In genomic region chr12:64560395-64561301, GRCh38 we compare ENCODE assay signal across 10 cellular contexts. TPM values are rescaled to one million over a fixed set of nuclear protein-coding genes. Genes with fewer than 3 reads are reported as not detected.
DNase-seq lines count a peak whose midpoint lies in the region; ATAC-seq, FAIRE-seq and TF ChIP-seq lines count a peak whose summit lies in the region.
"Had no signal": no experiment of that assay in that cellular context is flagged by ENCODE, and none has a peak within 500 bp of the region (broad histone marks: within the 10 kb centered on the region; RNA-seq: fewer than 3 reads in every experiment).

No MANE protein-coding gene starts in this region.

- no peak overlapping the region for H3K9ac ChIP-seq in GM23248

- H3F3A ChIP-seq in GM23248 (ENCODE audit: insufficient read depth): peaks cover 20% of the 10 kb centered on the region

- no peak for TF ChIP-seq RAD21 in A549 (conservative IDR thresholded peaks at IDR 0.05 in 1 of 2, IDR thresholded peaks at IDR 0.05 in 1 of 2)

- intact Hi-C loops in tibial artery (cut with DNase I; ENCODE audit: low total_unique reads): no loop called here

- 55% methylated on average over 12 of the region's 12 CpGs for WGBS in A549 (ENCODE audit: missing lambda C conversion rate)
- 34 to 39% methylated on average over 12 of the region's 12 CpGs for WGBS in GM23248 (ENCODE audit: low coverage in 1 of 2, low lambda C conversion rate in 2 of 2, missing lambda C conversion rate in 2 of 2), 2 experiments
- WGBS in gastroesophageal sphincter (ENCODE audit: low coverage in 1 of 2), 2 donors: 25 to 40% methylated on average over 5 to 9 of the region's 12 CpGs
- WGBS in tibial nerve, 2 donors: 49 to 50% methylated on average over 12 of the region's 12 CpGs

- DNase-seq in A549 (ENCODE audit: low read depth in 1 of 2, low spot score in 1 of 2) (peak; percentile 61 to 67), GM23248 (peak; percentile 94), SK-MEL-5 (ENCODE audit: low read depth, low spot score) (peak; percentile 33), tibial nerve (ENCODE audit: low spot score in 2 of 2) (no peak), tibial artery (no peak), HAP-1 (ENCODE audit: low spot score in 2 of 2) (no peak)
- DNase-seq: NCI-H1694 treated with DMSO at 0.1 percent for 48 hours had no signal

- in situ Hi-C loops in GM23248 (cut with MboI): no loop called here
- in situ Hi-C loops in SK-MEL-5 (cut with HindIII; ENCODE audit: low pct_unique_long_range_greater_than_20kb, low sequenced_read_pairs): no loop called here
- in situ Hi-C loops in HAP-1 (cut with MboI; ENCODE audit: low sequenced_read_pairs): no loop called here

- peaks cover 6% of the 10 kb centered on the region for H3K27me3 ChIP-seq in GM23248 (replicated peaks; ENCODE audit: insufficient read depth)
- no peaks in the 10 kb centered on the region for H3K27me3 ChIP-seq in gastroesophageal sphincter
- no peaks in the 10 kb centered on the region for H3K27me3 ChIP-seq in tibial nerve
- no peaks in the 10 kb centered on the region for H3K27me3 ChIP-seq in tibial artery
- no peaks in the 10 kb centered on the region for H3K27me3 ChIP-seq in HAP-1 (ENCODE audit: low read depth)

- no peaks in the 10 kb centered on the region for H4K20me1 ChIP-seq in GM23248 (ENCODE audit: insufficient read depth)

- ATAC-seq in A549: peak; percentile 92 to 93
- ATAC-seq in gastroesophageal sphincter: peak; percentile 43
- no peak for ATAC-seq in HG02840 (IDR thresholded peaks at IDR 0.05; ENCODE audit: low FRiP score, unreplicated experiment)

- no peak for TF ChIP-seq POLR2A in A549 (IDR thresholded peaks at IDR 0.05; ENCODE audit: low read length)
- no peak for TF ChIP-seq POLR2A in gastroesophageal sphincter (IDR thresholded peaks at IDR 0.05)
- no peak for TF ChIP-seq POLR2A in tibial nerve (IDR thresholded peaks at IDR 0.05)

- H3K9me2 ChIP-seq in GM23248 (ENCODE audit: insufficient read depth): no peaks in the 10 kb centered on the region

- H2AFZ ChIP-seq in GM23248: no peak overlapping the region

- H3K27ac ChIP-seq in A549: peak overlapping the region in 1 of 2 experiments; percentile 23; a peak in 2 of 6 replicates
- no peak overlapping the region for H3K27ac ChIP-seq in GM23248
- no peak overlapping the region for H3K27ac ChIP-seq in gastroesophageal sphincter
- H3K27ac ChIP-seq in tibial nerve: no peak overlapping the region
- no peak overlapping the region for H3K27ac ChIP-seq in tibial artery

- H3K4me1 ChIP-seq in A549 (peaks cover 19% of the 10 kb centered on the region), GM23248 (ENCODE audit: insufficient read depth) (peaks cover 15% of the 10 kb centered on the region), gastroesophageal sphincter (peaks cover 0 to under 1% (median 0%) of the 10 kb centered on the region in 3 donors), tibial nerve (peaks cover 0 to 11% (median 0%) of the 10 kb centered on the region in 4 donors), tibial artery (peaks cover 0 to 6% (median 0%) of the 10 kb centered on the region in 4 donors), HAP-1 (no peaks in the 10 kb centered on the region)

- H3K4me2 ChIP-seq in A549 (peak overlapping the region; percentile 66), GM23248 (ENCODE audit: unreplicated experiment) (peak overlapping the region; percentile 33)

- POLR2A ChIA-PET in A549 (lab: Yijun Ruan, JAX): interaction anchor here (1.0 kb wide), 1 partner anchor 64 kb away, joined by 3 read pairs; no protein-coding TSS in a partner anchor

- CTCF ChIA-PET in A549 (lab: Yijun Ruan, JAX): interaction anchor here (0.6 to 22.9 kb wide), 8 partner anchors 10 to 159 kb away, joined by 3 to 342 read pairs (median 4); partner anchors contain the start of gene RASSF3

- no peak for FAIRE-seq in A549 (lab: Jason Lieb, UNC)
- FAIRE-seq: G401.6 had no signal

- TF ChIP-seq CTCF in A549 (IDR thresholded peaks at IDR 0.05) (no peak), gastroesophageal sphincter (IDR thresholded peaks at IDR 0.05) (no peak), tibial nerve (IDR thresholded peaks at IDR 0.05) (no peak), tibial artery (IDR thresholded peaks at IDR 0.05) (no peak)

- H3K36me3 ChIP-seq in GM23248 (ENCODE audit: low read depth): no peaks in the 10 kb centered on the region
- H3K36me3 ChIP-seq in gastroesophageal sphincter: no peaks in the 10 kb centered on the region
- no peaks in the 10 kb centered on the region for H3K36me3 ChIP-seq in tibial nerve
- no peaks in the 10 kb centered on the region for H3K36me3 ChIP-seq in tibial artery
- H3K36me3 ChIP-seq in HAP-1 (replicated peaks): no peaks in the 10 kb centered on the region

- H3K9me3 ChIP-seq in A549 (no peaks in the 10 kb centered on the region), GM23248 (ENCODE audit: low read depth) (no peaks in the 10 kb centered on the region), gastroesophageal sphincter (no peaks in the 10 kb centered on the region), tibial nerve (no peaks in the 10 kb centered on the region), tibial artery (no peaks in the 10 kb centered on the region), HAP-1 (no peaks in the 10 kb centered on the region)

- no peaks in the 10 kb centered on the region for H3K79me2 ChIP-seq in GM23248 (ENCODE audit: insufficient read depth)

- no peak overlapping the region for H3K4me3 ChIP-seq in A549
- peak overlapping the region; percentile 10 for H3K4me3 ChIP-seq in GM23248
- no peak overlapping the region for H3K4me3 ChIP-seq in gastroesophageal sphincter
- H3K4me3 ChIP-seq in tibial nerve: no peak overlapping the region
- H3K4me3 ChIP-seq in tibial artery: no peak overlapping the region
- H3K4me3 ChIP-seq in HAP-1: no peak overlapping the region

- TF ChIP-seq EP300 in A549 (IDR thresholded peaks at IDR 0.05): no peak
- TF ChIP-seq EP300 in gastroesophageal sphincter (IDR thresholded peaks at IDR 0.05): no peak
- TF ChIP-seq EP300 in tibial nerve (IDR thresholded peaks at IDR 0.05): no peak

TF ChIP-seq in A549, 52 proteins besides CTCF, POLR2A, EP300 and RAD21 (continues in another document):
- no peak for TF ChIP-seq MYC (IDR thresholded peaks at IDR 0.05; ENCODE audit: borderline replicate concordance, low read length)
- TF ChIP-seq, protein P1, sequence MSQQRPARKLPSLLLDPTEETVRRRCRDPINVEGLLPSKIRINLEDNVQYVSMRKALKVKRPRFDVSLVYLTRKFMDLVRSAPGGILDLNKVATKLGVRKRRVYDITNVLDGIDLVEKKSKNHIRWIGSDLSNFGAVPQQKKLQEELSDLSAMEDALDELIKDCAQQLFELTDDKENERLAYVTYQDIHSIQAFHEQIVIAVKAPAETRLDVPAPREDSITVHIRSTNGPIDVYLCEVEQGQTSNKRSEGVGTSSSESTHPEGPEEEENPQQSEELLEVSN (IDR thresholded peaks at IDR 0.05; ENCODE audit: borderline replicate concordance, low read depth): no peak
- 0 out of 5 replicates have a peak, but pooled peaks of 1 of the 2 experiments have one; percentile 15 for TF ChIP-seq JUN (IDR thresholded peaks at IDR 0.05)
- TF ChIP-seq KDM5A (IDR thresholded peaks at IDR 0.05): no peak
- peak; percentile 34; the same call in 1 of the 2 replicates for TF ChIP-seq MAX (IDR thresholded peaks at IDR 0.05)
- no peak for TF ChIP-seq ATOH8 (CRISPR knock-in tag; IDR thresholded peaks at IDR 0.05; ENCODE audit: low read depth)
- no peak for TF ChIP-seq TFCP2L1 (CRISPR knock-in tag; IDR thresholded peaks at IDR 0.05)
- no peak for TF ChIP-seq ZNF302 (CRISPR knock-in tag; IDR thresholded peaks at IDR 0.05)
- no peak for TF ChIP-seq CBX8 (IDR thresholded peaks at IDR 0.05)
- peak; percentile 49; the same call in 1 of the 2 replicates for TF ChIP-seq JUNB (IDR thresholded peaks at IDR 0.05)
- no peak for TF ChIP-seq HOXB13 (CRISPR knock-in tag; IDR thresholded peaks at IDR 0.05; ENCODE audit: low read depth)
- no peak for TF ChIP-seq HOXB5 (CRISPR knock-in tag; IDR thresholded peaks at IDR 0.05)
- TF ChIP-seq FOSL2 (IDR thresholded peaks at IDR 0.05): peak; percentile 71; the same call in 1 of the 2 replicates
- TF ChIP-seq FOSL2 (CRISPR knock-in tag; IDR thresholded peaks at IDR 0.05): peak; percentile 81
- TF ChIP-seq, protein P2, sequence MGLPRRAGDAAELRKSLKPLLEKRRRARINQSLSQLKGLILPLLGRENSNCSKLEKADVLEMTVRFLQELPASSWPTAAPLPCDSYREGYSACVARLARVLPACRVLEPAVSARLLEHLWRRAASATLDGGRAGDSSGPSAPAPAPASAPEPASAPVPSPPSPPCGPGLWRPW (IDR thresholded peaks at IDR 0.05): no peak

RNA-seq across cellular contexts. Expression of gene RASSF3, which starts 49.6 kb away (rescaled TPM):
- polyA plus RNA-seq in A549 (2011; rRNA removed) (35.4 and 40.1 TPM in 2 replicates), A549 (2017; fragmentation: RNase III; extraction: RNeasy Plus Mini Kit Qiagen cat#74134 plus additional on column Dnase treatment) (19.6 to 20.5 TPM (median 19.7 TPM) in 3 replicates), GM23248 (2016; fragmentation: Nextera tagmentation; extraction: Ambion mirVana) (1.5 and 1.9 TPM in 2 replicates)
- 15.4 and 24.1 TPM in 2 replicates for polyA plus RNA-seq in A549 (2012; cell fraction: cytosol; rRNA removed)
- 9.9 and 12.2 TPM in 2 replicates for polyA plus RNA-seq in A549 (2012; cell fraction: nucleus; rRNA removed)
- 58.8 and 66.8 TPM in 2 replicates for polyA minus RNA-seq in A549 (2011; rRNA and poly(A)+ RNA removed)
- 4.9 and 12.0 TPM in 2 replicates for total RNA-seq in GM23248 (2014; rRNA removed; shearing (Covaris generic))
- total RNA-seq in SK-MEL-5 (2014; rRNA removed; shearing (Covaris generic)): 111 and 117 TPM in 2 replicates
- 104 and 124 TPM in 2 replicates for polyA plus RNA-seq in SK-MEL-5 (2015; cell fraction: cytosol; rRNA removed)
- polyA plus RNA-seq in SK-MEL-5 (2015; cell fraction: nucleus; rRNA removed): 43.5 and 48.6 TPM in 2 replicates
- total RNA-seq in gastroesophageal sphincter (100 to 1,000 TPM; 149 to 332 (median 182) TPM), tibial nerve (10 to 100 TPM; 14.7 to 18.3 (median 16.7) TPM)

Comparison
In these comparisons a context has a peak if more than half of its experiments do, and no peak if none do; other contexts are left out.
1. DNase-seq: peak in A549 (2 of 2), GM23248 (single experiment) and SK-MEL-5 (single experiment); none in tibial nerve (0 of 2), tibial artery (0 of 2) and HAP-1 (0 of 2).